Comparison of ENCODE assay signal across 1 cellular context in genomic region chr19:45037393-45038169, GRCh38.
TF ChIP-seq lines count a peak whose summit lies in the region.

No MANE protein-coding gene starts in this region.

TF ChIP-seq in HepG2, 621 proteins besides CTCF, POLR2A, EP300 and RAD21:
- TF ChIP-seq SKIL (CRISPR knock-in tag; IDR thresholded peaks at IDR 0.05; ENCODE audit: borderline replicate concordance), result no peak
- 0 out of 2 replicates have a peak, but pooled peaks have one; percentile 25 for TF ChIP-seq RBFOX2 (IDR thresholded peaks at IDR 0.05; ENCODE audit: low read depth, low read length)
- TF ChIP-seq ZNF629 (CRISPR knock-in tag; conservative IDR thresholded peaks at IDR 0.05), result peak; percentile 94
- TF ChIP-seq KDM1A (CRISPR knock-in tag; IDR thresholded peaks at IDR 0.05), result 0 out of 2 replicates have a peak, but pooled peaks have one; percentile 33
- peak; percentile 17; the same call in 1 of the 2 replicates for TF ChIP-seq ZBTB33 (CRISPR knock-in tag; IDR thresholded peaks at IDR 0.05)
- TF ChIP-seq FOSL1 (CRISPR knock-in tag; IDR thresholded peaks at IDR 0.05; ENCODE audit: borderline replicate concordance), result no peak
- no peak for TF ChIP-seq ZNF20 (CRISPR knock-in tag; IDR thresholded peaks at IDR 0.05)
- no peak for TF ChIP-seq KDM5A (IDR thresholded peaks at IDR 0.05; ENCODE audit: borderline replicate concordance, low read length)
- TF ChIP-seq AGO2 (optimal IDR thresholded peaks at IDR 0.05; ENCODE audit: low read depth, low read length), result peak; percentile 55
- peak; percentile 83 for TF ChIP-seq ZMYM3 (CRISPR knock-in tag; IDR thresholded peaks at IDR 0.05)
